18 cellular contexts compared by ENCODE assay signal in genomic region chr5:139228201-139228796, GRCh38. TPM values are rescaled to one million over a fixed set of nuclear protein-coding genes. Genes with fewer than 3 reads are reported as not detected.
DNase-seq lines count a peak whose midpoint lies in the region; ATAC-seq, FAIRE-seq and TF ChIP-seq lines count a peak whose summit lies in the region.
"Had no signal": no experiment of that assay in that cellular context is flagged by ENCODE, and none has a peak within 500 bp of the region (broad histone marks: within the 10 kb centered on the region; RNA-seq: fewer than 3 reads in every experiment).

No MANE protein-coding gene starts in this region.

- H3K27ac Mint-ChIP-seq in GM23338 (no peak overlapping the region), neural progenitor cell (no peak overlapping the region)
- H3K27ac Mint-ChIP-seq: B cell; CD4-positive, alpha-beta T cell had no signal

- H3K4me1 ChIP-seq in GM23338 (ENCODE audit: insufficient read depth), result no peaks in the 10 kb centered on the region
- H3K4me1 ChIP-seq in neural progenitor cell, result no peaks in the 10 kb centered on the region

- H3K79me2 ChIP-seq in GM23338 (replicated peaks; ENCODE audit: insufficient read depth) (no peaks in the 10 kb centered on the region), neural progenitor cell (ENCODE audit: low read depth) (no peaks in the 10 kb centered on the region)

- H3K4me2 ChIP-seq in GM23338 (no peak overlapping the region), neural progenitor cell (no peak overlapping the region)

- TF ChIP-seq CTCF in GM23338 (conservative IDR thresholded peaks at IDR 0.05; ENCODE audit: low read depth in 2 of 2) (no peak), bronchial epithelial cell (IDR thresholded peaks at IDR 0.05; ENCODE audit: insufficient read depth, low read length, severe bottlenecking) (no peak), neural progenitor cell (IDR thresholded peaks at IDR 0.05) (no peak)

- H3K27me3 ChIP-seq in GM23338 (ENCODE audit: insufficient read depth), result no peaks in the 10 kb centered on the region
- no peaks in the 10 kb centered on the region for H3K27me3 ChIP-seq in bronchial epithelial cell (ENCODE audit: control insufficient read depth, insufficient read depth, low read length)
- H3K27me3 ChIP-seq in neural progenitor cell, result no peaks in the 10 kb centered on the region

- H3K4me1 Mint-ChIP-seq in GM23338, result peaks cover 3% of the 10 kb centered on the region; the same call in 1 of the 3 replicates
- H3K4me1 Mint-ChIP-seq in neural progenitor cell, result peaks cover 4% of the 10 kb centered on the region
- H3K4me1 Mint-ChIP-seq: B cell had no signal

- H4K20me1 ChIP-seq in GM23338 (replicated peaks; ENCODE audit: insufficient read depth) (no peaks in the 10 kb centered on the region), neural progenitor cell (ENCODE audit: low read depth) (no peaks in the 10 kb centered on the region)

- H3K4me3 ChIP-seq in GM23338 (no peak overlapping the region), bronchial epithelial cell (ENCODE audit: low read depth, low read length) (no peak overlapping the region), neural progenitor cell (no peak overlapping the region)
- H3K4me3 ChIP-seq: GM12878 had no signal

- H3K9me2 ChIP-seq in GM23338 (ENCODE audit: insufficient read depth), result no peaks in the 10 kb centered on the region

- DNase-seq in GM23338 (ENCODE audit: low spot score) (no peak), bronchial epithelial cell (ENCODE audit: low read depth) (no peak), fibroblast of peridontal ligament (ENCODE audit: extremely low read depth) (peak; percentile 43), neural progenitor cell (ENCODE audit: low spot score) (no peak), SKM-1 treated with dmso at 0.1 percent for 144 hours (lab: John Stamatoyannopoulos, UW; ENCODE audit: unreplicated experiment) (no peak), T-helper 1 cell (no peak), NCI-H2196 treated with DMSO at 0.1 percent for 48 hours (lab: John Stamatoyannopoulos, UW; ENCODE audit: unreplicated experiment) (no peak), NCI-H1105 treated with DMSO at 0.1 percent for 48 hours (lab: John Stamatoyannopoulos, UW) (no peak)
- DNase-seq: 8988T; ACHN; C1 segment of cervical spinal cord; Calu3; CD4-positive, alpha-beta T cell; DMS79; H7 had no signal

- H3K36me3 Mint-ChIP-seq in GM23338 (ENCODE audit: low read depth) (no peaks in the 10 kb centered on the region), neural progenitor cell (peaks cover 3% of the 10 kb centered on the region)

- H3K9ac ChIP-seq in neural progenitor cell, result no peak overlapping the region

- H3K36me3 ChIP-seq in GM23338 (ENCODE audit: insufficient read depth) (no peaks in the 10 kb centered on the region), bronchial epithelial cell (ENCODE audit: control insufficient read depth, insufficient read depth, low read length) (no peaks in the 10 kb centered on the region), neural progenitor cell (no peaks in the 10 kb centered on the region)

- no peak for ATAC-seq in GM23338
- ATAC-seq: GM12878 had no signal

- H3F3A ChIP-seq in GM23338 (replicated peaks; ENCODE audit: low read depth), result no peaks in the 10 kb centered on the region
- H3F3A ChIP-seq in neural progenitor cell (ENCODE audit: low read depth), result no peaks in the 10 kb centered on the region

- H3K4me3 Mint-ChIP-seq in GM23338 (no peak overlapping the region), neural progenitor cell (no peak overlapping the region)
- H3K4me3 Mint-ChIP-seq: B cell; CD4-positive, alpha-beta T cell had no signal

- H2AFZ ChIP-seq in GM23338, result peak overlapping the region; percentile 89; the same call in 1 of the 2 replicates
- peak overlapping the region; percentile 51 for H2AFZ ChIP-seq in neural progenitor cell (replicated peaks)

- no peaks in the 10 kb centered on the region for H3K27me3 Mint-ChIP-seq in GM23338 (ENCODE audit: insufficient read depth, low read depth, poor library complexity)
- peaks cover 4% of the 10 kb centered on the region for H3K27me3 Mint-ChIP-seq in neural progenitor cell (ENCODE audit: insufficient read depth, low read depth)
- H3K27me3 Mint-ChIP-seq: CD4-positive, alpha-beta T cell had no signal

- peak; percentile 7 for FAIRE-seq in bronchial epithelial cell (lab: Jason Lieb, UNC)
- FAIRE-seq: GM12878, GM18507 had no signal

- H3K27ac ChIP-seq in GM23338 (ENCODE audit: low read depth) (no peak overlapping the region), neural progenitor cell (no peak overlapping the region)

- H3K9me3 Mint-ChIP-seq in GM23338 (peaks cover 4% of the 10 kb centered on the region; the same call in 1 of the 3 replicates), neural progenitor cell (peaks cover 4% of the 10 kb centered on the region)
- H3K9me3 Mint-ChIP-seq: CD4-positive, alpha-beta T cell had no signal

- H3K9me3 ChIP-seq in neural progenitor cell (ENCODE audit: low read depth), result no peaks in the 10 kb centered on the region

TF ChIP-seq in GM23338, 12 proteins besides CTCF, POLR2A, EP300 and RAD21 (continues in another document):
- TF ChIP-seq NANOG (IDR thresholded peaks at IDR 0.05; ENCODE audit: borderline replicate concordance), result no peak
- TF ChIP-seq, protein P1, sequence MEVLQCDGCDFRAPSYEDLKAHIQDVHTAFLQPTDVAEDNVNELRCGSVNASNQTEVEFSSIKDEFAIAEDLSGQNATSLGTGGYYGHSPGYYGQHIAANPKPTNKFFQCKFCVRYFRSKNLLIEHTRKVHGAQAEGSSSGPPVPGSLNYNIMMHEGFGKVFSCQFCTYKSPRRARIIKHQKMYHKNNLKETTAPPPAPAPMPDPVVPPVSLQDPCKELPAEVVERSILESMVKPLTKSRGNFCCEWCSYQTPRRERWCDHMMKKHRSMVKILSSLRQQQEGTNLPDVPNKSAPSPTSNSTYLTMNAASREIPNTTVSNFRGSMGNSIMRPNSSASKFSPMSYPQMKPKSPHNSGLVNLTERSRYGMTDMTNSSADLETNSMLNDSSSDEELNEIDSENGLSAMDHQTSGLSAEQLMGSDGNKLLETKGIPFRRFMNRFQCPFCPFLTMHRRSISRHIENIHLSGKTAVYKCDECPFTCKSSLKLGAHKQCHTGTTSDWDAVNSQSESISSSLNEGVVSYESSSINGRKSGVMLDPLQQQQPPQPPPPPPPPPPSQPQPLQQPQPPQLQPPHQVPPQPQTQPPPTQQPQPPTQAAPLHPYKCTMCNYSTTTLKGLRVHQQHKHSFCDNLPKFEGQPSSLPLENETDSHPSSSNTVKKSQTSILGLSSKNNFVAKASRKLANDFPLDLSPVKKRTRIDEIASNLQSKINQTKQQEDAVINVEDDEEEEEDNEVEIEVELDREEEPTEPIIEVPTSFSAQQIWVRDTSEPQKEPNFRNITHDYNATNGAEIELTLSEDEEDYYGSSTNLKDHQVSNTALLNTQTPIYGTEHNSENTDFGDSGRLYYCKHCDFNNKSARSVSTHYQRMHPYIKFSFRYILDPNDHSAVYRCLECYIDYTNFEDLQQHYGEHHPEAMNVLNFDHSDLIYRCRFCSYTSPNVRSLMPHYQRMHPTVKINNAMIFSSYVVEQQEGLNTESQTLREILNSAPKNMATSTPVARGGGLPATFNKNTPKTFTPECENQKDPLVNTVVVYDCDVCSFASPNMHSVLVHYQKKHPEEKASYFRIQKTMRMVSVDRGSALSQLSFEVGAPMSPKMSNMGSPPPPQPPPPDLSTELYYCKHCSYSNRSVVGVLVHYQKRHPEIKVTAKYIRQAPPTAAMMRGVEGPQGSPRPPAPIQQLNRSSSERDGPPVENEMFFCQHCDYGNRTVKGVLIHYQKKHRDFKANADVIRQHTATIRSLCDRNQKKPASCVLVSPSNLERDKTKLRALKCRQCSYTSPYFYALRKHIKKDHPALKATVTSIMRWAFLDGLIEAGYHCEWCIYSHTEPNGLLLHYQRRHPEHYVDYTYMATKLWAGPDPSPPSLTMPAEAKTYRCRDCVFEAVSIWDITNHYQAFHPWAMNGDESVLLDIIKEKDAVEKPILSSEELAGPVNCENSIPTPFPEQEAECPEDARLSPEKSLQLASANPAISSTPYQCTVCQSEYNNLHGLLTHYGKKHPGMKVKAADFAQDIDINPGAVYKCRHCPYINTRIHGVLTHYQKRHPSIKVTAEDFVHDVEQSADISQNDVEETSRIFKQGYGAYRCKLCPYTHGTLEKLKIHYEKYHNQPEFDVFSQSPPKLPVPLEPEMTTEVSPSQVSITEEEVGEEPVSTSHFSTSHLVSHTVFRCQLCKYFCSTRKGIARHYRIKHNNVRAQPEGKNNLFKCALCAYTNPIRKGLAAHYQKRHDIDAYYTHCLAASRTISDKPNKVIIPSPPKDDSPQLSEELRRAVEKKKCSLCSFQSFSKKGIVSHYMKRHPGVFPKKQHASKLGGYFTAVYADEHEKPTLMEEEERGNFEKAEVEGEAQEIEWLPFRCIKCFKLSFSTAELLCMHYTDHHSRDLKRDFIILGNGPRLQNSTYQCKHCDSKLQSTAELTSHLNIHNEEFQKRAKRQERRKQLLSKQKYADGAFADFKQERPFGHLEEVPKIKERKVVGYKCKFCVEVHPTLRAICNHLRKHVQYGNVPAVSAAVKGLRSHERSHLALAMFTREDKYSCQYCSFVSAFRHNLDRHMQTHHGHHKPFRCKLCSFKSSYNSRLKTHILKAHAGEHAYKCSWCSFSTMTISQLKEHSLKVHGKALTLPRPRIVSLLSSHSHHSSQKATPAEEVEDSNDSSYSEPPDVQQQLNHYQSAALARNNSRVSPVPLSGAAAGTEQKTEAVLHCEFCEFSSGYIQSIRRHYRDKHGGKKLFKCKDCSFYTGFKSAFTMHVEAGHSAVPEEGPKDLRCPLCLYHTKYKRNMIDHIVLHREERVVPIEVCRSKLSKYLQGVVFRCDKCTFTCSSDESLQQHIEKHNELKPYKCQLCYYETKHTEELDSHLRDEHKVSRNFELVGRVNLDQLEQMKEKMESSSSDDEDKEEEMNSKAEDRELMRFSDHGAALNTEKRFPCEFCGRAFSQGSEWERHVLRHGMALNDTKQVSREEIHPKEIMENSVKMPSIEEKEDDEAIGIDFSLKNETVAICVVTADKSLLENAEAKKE (CRISPR knock-in tag; IDR thresholded peaks at IDR 0.05), result no peak
- TF ChIP-seq, protein P2, sequence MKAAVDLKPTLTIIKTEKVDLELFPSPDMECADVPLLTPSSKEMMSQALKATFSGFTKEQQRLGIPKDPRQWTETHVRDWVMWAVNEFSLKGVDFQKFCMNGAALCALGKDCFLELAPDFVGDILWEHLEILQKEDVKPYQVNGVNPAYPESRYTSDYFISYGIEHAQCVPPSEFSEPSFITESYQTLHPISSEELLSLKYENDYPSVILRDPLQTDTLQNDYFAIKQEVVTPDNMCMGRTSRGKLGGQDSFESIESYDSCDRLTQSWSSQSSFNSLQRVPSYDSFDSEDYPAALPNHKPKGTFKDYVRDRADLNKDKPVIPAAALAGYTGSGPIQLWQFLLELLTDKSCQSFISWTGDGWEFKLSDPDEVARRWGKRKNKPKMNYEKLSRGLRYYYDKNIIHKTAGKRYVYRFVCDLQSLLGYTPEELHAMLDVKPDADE (IDR thresholded peaks at IDR 0.05), result no peak
- TF ChIP-seq CREB1 (CRISPR knock-in tag; IDR thresholded peaks at IDR 0.05; ENCODE audit: low read depth), result no peak

RNA-seq across cellular contexts. Expression of gene SIL1, which starts 30.1 kb away (rescaled TPM):
- 5.9 and 11.5 TPM in 2 replicates for total RNA-seq in GM23338 (2014; rRNA removed; shearing (Covaris generic))
- polyA plus RNA-seq in GM23338 (2016; fragmentation: Nextera tagmentation; extraction: Ambion mirVana), result 5.5 and 6.7 TPM in 2 replicates
- total RNA-seq in bronchial epithelial cell (85.3 and 117 TPM in 2 replicates), neural progenitor cell (ENCODE audit: low replicate concordance) (5.5 and 9.7 TPM in 2 replicates)
